ENCODE assay signal across 1 cellular context in genomic region chr15:91988071-91988470, GRCh38.
TF ChIP-seq lines count a peak whose summit lies in the region.

No MANE protein-coding gene starts in this region.

TF ChIP-seq in liver, 16 proteins besides CTCF, POLR2A, EP300 and RAD21 (continued from another document):
- TF ChIP-seq REST (IDR thresholded peaks at IDR 0.05) = no peak
- no peak for TF ChIP-seq GABPA (IDR thresholded peaks at IDR 0.05 in 1 of 2, conservative IDR thresholded peaks at IDR 0.05 in 1 of 2)
- no peak for TF ChIP-seq FOXA2 (IDR thresholded peaks at IDR 0.05)
- no peak for TF ChIP-seq MAX (IDR thresholded peaks at IDR 0.05)
